9 cellular contexts compared by ENCODE assay signal in the genomic region with DNA sequence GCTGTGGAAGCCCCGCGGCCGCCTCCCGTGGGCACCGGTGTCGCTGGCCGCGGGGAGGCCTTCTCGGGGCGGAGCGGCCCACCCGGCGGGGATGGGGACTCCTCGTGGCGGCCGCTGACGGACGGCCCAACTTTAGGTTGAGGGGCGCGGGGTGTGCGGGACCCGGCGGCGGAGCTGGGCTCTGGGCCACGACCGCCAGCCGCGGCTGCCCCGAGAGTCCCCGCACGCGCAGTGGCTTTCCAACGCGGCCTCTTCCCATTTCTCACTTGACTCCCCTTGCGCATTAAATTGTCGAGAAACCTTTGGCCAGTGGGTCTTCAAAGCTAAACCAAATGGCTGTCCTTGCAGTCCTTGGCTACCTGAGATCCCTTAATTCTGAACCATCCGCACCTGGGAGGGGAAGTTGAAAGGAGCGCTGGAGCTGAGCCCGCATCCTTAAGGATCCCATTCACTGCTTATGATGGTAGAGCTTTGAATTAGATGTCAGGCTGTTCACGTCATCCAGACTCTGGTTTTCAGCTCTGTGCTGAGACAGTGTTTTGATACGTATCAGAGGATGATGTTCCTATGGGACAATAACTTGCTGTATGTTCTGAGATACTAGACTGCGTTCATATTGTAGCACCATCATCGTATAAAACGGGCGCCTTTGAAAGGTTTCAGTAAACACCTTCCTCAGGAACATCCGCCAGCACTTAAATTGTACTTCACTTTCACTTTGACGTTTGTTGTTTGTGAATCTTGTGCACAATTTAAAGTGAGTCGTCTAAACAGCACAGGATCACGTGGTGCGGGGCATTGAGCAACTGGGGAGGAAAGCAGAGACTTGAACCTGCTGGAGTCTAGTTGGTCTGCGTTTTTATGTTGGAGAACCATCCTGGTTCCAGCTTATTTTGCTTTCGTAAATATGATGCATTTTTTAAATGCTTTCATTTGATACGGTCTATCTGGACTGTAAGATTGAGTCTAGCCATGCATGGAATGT. TPM values are rescaled to one million over a fixed set of nuclear protein-coding genes. Genes with fewer than 3 reads are reported as not detected.
A peak's percentile ranks its signal among the peaks of the same experiment; 100 is the strongest.
DNase-seq lines count a peak whose midpoint lies in the region; ATAC-seq, FAIRE-seq and TF ChIP-seq lines count a peak whose summit lies in the region.
"Had no signal": no experiment of that assay in that cellular context is flagged by ENCODE, and none has a peak within 500 bp of the region (broad histone marks: within the 10 kb centered on the region; RNA-seq: fewer than 3 reads in every experiment).

No MANE protein-coding gene starts in this region.

- peaks cover 53% of the 10 kb centered on the region for H3K27me3 ChIP-seq in HL-60 (ENCODE audit: insufficient read depth, poor library complexity, severe bottlenecking)
- peaks cover 19 to 29% of the 10 kb centered on the region in 2 experiments for H3K27me3 ChIP-seq in K562 (ENCODE audit: control insufficient read depth in 2 of 2, insufficient read depth in 2 of 2, low read length in 2 of 2)
- H3K27me3 ChIP-seq in iPS-18a (ENCODE audit: control insufficient read depth, insufficient read depth, low read length) = peaks cover 61% of the 10 kb centered on the region

- ATAC-seq in K562 = no peak

- intact Hi-C loops in K562 (cut with micrococcal nuclease) = no loop called here

- no peaks in the 10 kb centered on the region for H4K20me1 ChIP-seq in K562 (replicated peaks; ENCODE audit: control insufficient read depth, insufficient read depth, low read length)

- H3K4me2 ChIP-seq in K562 (ENCODE audit: insufficient read depth, low read length) = peak overlapping the region; percentile 15; the same call in 1 of the 2 replicates

- TF ChIP-seq CTCF in HL-60 (IDR thresholded peaks at IDR 0.05; ENCODE audit: insufficient read depth, low read length) = no peak
- no peak for TF ChIP-seq CTCF in K562 (IDR thresholded peaks at IDR 0.05 in 2 of 3, conservative IDR thresholded peaks at IDR 0.05 in 1 of 3; ENCODE audit: insufficient read depth in 2 of 3, low read depth in 1 of 3, low read length in 3 of 3)

- 28% methylated on average over 28 of the region's 53 CpGs for WGBS in K562 (ENCODE audit: insufficient coverage, low coverage, missing lambda C conversion rate)

- no TSS peak for BruUV-seq in K562 (replicated peaks; lab: Mats Ljungman, UMichigan)

- no peaks in the 10 kb centered on the region for H3K9me1 ChIP-seq in K562 (ENCODE audit: control insufficient read depth, insufficient read depth, low read length)

- no peak overlapping the region for H3K9ac ChIP-seq in K562 (ENCODE audit: insufficient read depth in 1 of 2, low read depth in 2 of 2, low read length in 2 of 2)
- H3K9ac ChIP-seq in iPS-18a (ENCODE audit: low read length) = no peak overlapping the region

- H3K4me3 ChIP-seq in HL-60 (replicated peaks; ENCODE audit: insufficient read depth, low read length) (peak overlapping the region; percentile 24), K562 (no peak overlapping the region), iPS-18a (ENCODE audit: low read length) (peak overlapping the region; percentile 60), skeletal muscle cell (ENCODE audit: low read depth, low read length) (peak overlapping the region; percentile 73)

- H3K79me2 ChIP-seq in K562 (ENCODE audit: control insufficient read depth, insufficient read depth, low read length) = no peaks in the 10 kb centered on the region

- no peak overlapping the region for H2AFZ ChIP-seq in K562 (ENCODE audit: low read depth, low read length)

- H3K4me1 ChIP-seq in K562 (replicated peaks in 1 of 2; ENCODE audit: control insufficient read depth in 2 of 2, insufficient read depth in 2 of 2, low read length in 2 of 2) (peaks cover 5 to 6% of the 10 kb centered on the region in 2 experiments; a peak in 3 of 5 replicates), iPS-18a (ENCODE audit: control insufficient read depth, low read depth, low read length) (no peaks in the 10 kb centered on the region)

- in situ Hi-C loops in K562 (cut with MboI) = no loop called here

- H3K9me3 ChIP-seq in K562 (replicated peaks; ENCODE audit: control insufficient read depth, insufficient read depth, low read depth, low read length) (no peaks in the 10 kb centered on the region), iPS-18a (ENCODE audit: control insufficient read depth, low read depth, low read length) (no peaks in the 10 kb centered on the region)

- H3K27ac ChIP-seq in HL-60 (replicated peaks) (no peak overlapping the region), K562 (ENCODE audit: extremely low read depth, low read depth, low read length) (no peak overlapping the region), iPS-18a (ENCODE audit: low read length) (no peak overlapping the region)

- TF ChIP-seq RAD21 in K562 (CRISPR knock-in tag; conservative IDR thresholded peaks at IDR 0.05 in 1 of 2, IDR thresholded peaks at IDR 0.05 in 1 of 2) = no peak

- POLR2A ChIA-PET in K562 (lab: Yijun Ruan, JAX) = interaction anchor here (1.0 to 2.7 kb wide), 2 partner anchors 14 to 73 kb away, joined by 3 to 10 read pairs; no protein-coding TSS in a partner anchor

- no peak for FAIRE-seq in K562 (lab: Jason Lieb, UNC)

- no peaks in the 10 kb centered on the region for H3K36me3 ChIP-seq in K562 (ENCODE audit: control insufficient read depth, insufficient read depth, low read length)
- no peaks in the 10 kb centered on the region for H3K36me3 ChIP-seq in iPS-18a (ENCODE audit: control insufficient read depth, low read depth, low read length)

- no peak for TF ChIP-seq POLR2A in K562 (conservative IDR thresholded peaks at IDR 0.05)

- TF ChIP-seq EP300 in K562 (IDR thresholded peaks at IDR 0.05; ENCODE audit: low read length) = no peak

- DNase-seq in AML-193 (lab: John Stamatoyannopoulos, UW) (peak; percentile 31 to 55), GM19238 (ENCODE audit: insufficient read length, low spot score) (peak; percentile 47), HL-60 (ENCODE audit: low read depth in 1 of 2, low spot score in 1 of 2) (peak in 1 of 2 experiments; percentile 22), T-helper 9 cell (peak; percentile 56), K562 (ENCODE audit: extremely low read depth in 1 of 4, low spot score in 3 of 4) (no peak), skeletal muscle cell (ENCODE audit: low read depth) (no peak), LoVo (ENCODE audit: low spot score) (no peak)

- CTCF ChIA-PET in K562 (lab: Yijun Ruan, JAX; ENCODE audit: low intra/inter-chr PET ratio) = no interaction called here

TF ChIP-seq in K562, 482 proteins besides CTCF, POLR2A, EP300 and RAD21 (continues in another document):
- TF ChIP-seq RAD51 (IDR thresholded peaks at IDR 0.05; ENCODE audit: borderline replicate concordance, low read depth) (peak; percentile 55), ZNF431 (CRISPR knock-in tag; IDR thresholded peaks at IDR 0.05) (no peak), ZNF76 (CRISPR knock-in tag; IDR thresholded peaks at IDR 0.05; ENCODE audit: borderline replicate concordance) (no peak), IRF9 (tag; IDR thresholded peaks at IDR 0.05) (no peak)

RNA-seq across cellular contexts. Expression of gene CLIP4, which starts 0.9 kb away (rescaled TPM):
- 0.18 TPM in 1 of 2 replicates, not detected in the other for total RNA-seq in K562 (2011; cell fraction: chromatin; rRNA removed; ENCODE audit: low replicate concordance)
- total RNA-seq in K562 (2011; cell fraction: nucleolus; rRNA removed) = 0.13 TPM in 1 of 2 replicates, not detected in the other
- 0.95 TPM in 1 of 2 replicates, not detected in the other for total RNA-seq in K562 (2011; cell fraction: nucleoplasm; rRNA removed)
- total RNA-seq in K562 (2014; rRNA removed) (not detected in 2 replicates), K562 (2014; rRNA removed; fragmentation: Illumina TruSeq; extraction: Trizol) (not detected in 2 replicates), K562 (2015; rRNA removed; fragmentation: Illumina TruSeq; extraction: Trizol) (not detected in 2 replicates), K562 (2021) (0.18 and 0.38 TPM in 2 replicates)
- polyA plus RNA-seq in K562 (2011; rRNA removed) (0.03 and 0.06 TPM in 2 replicates), K562 (2014; fragmentation: Illumina TruSeq; extraction: Trizol) (0.03 TPM in 1 of 2 replicates, not detected in the other), K562 (2014; fragmentation: Nextera tagmentation; extraction: Ambion mirVana) (not detected), K562 (2014; rRNA removed) (0.13 and 0.20 TPM in 2 replicates)
- 0.03 TPM in 1 of 2 replicates, not detected in the other for polyA plus RNA-seq in K562 (2011; cell fraction: cytosol; rRNA removed)
- 0.10 TPM in 1 of 2 replicates, not detected in the other for polyA plus RNA-seq in K562 (2011; cell fraction: nucleus; rRNA removed)
- 0.04 TPM in 1 of 2 replicates, not detected in the other for polyA plus RNA-seq in K562 (2012)
- polyA minus RNA-seq in K562 (2011; rRNA and poly(A)+ RNA removed) = not detected in 2 replicates
- not detected in 2 replicates for polyA minus RNA-seq in K562 (2011; cell fraction: cytosol; rRNA and poly(A)+ RNA removed)
- polyA minus RNA-seq in K562 (2011; cell fraction: nucleus; rRNA and poly(A)+ RNA removed) = 0.11 TPM in 1 of 2 replicates, not detected in the other

RNA-seq across cellular contexts. Expression of gene PCARE, which starts 41.8 kb away (rescaled TPM):
- total RNA-seq in K562 (2011; cell fraction: chromatin; rRNA removed; ENCODE audit: low replicate concordance) = not detected in 2 replicates
- total RNA-seq in K562 (2011; cell fraction: nucleolus; rRNA removed) = not detected in 2 replicates
- not detected in 2 replicates for total RNA-seq in K562 (2011; cell fraction: nucleoplasm; rRNA removed)
- total RNA-seq in K562 (2014; rRNA removed) (not detected in 2 replicates), K562 (2014; rRNA removed; fragmentation: Illumina TruSeq; extraction: Trizol) (not detected in 2 replicates), K562 (2015; rRNA removed; fragmentation: Illumina TruSeq; extraction: Trizol) (not detected in 2 replicates), K562 (2021) (not detected in 2 replicates)
- polyA plus RNA-seq in K562 (2011; rRNA removed) (not detected in 2 replicates), K562 (2014; fragmentation: Illumina TruSeq; extraction: Trizol) (not detected in 2 replicates), K562 (2014; fragmentation: Nextera tagmentation; extraction: Ambion mirVana) (not detected), K562 (2014; rRNA removed) (not detected in 2 replicates)
- not detected in 2 replicates for polyA plus RNA-seq in K562 (2011; cell fraction: cytosol; rRNA removed)
- polyA plus RNA-seq in K562 (2011; cell fraction: nucleus; rRNA removed) = not detected in 2 replicates
- polyA plus RNA-seq in K562 (2012) = not detected in 2 replicates
- polyA minus RNA-seq in K562 (2011; rRNA and poly(A)+ RNA removed) = not detected in 2 replicates
- not detected in 2 replicates for polyA minus RNA-seq in K562 (2011; cell fraction: cytosol; rRNA and poly(A)+ RNA removed)
- polyA minus RNA-seq in K562 (2011; cell fraction: nucleus; rRNA and poly(A)+ RNA removed) = not detected in 2 replicates
- total RNA-seq: HT1080 had no signal

Comparison
In these comparisons a context has a peak if more than half of its experiments do, and no peak if none do; other contexts are left out.
1. DNase-seq: peak in AML-193 (2 of 2), GM19238 (single experiment) and T-helper 9 cell (single experiment); none in K562 (0 of 4), skeletal muscle cell (single experiment) and LoVo (single experiment).